In the genomic region with DNA sequence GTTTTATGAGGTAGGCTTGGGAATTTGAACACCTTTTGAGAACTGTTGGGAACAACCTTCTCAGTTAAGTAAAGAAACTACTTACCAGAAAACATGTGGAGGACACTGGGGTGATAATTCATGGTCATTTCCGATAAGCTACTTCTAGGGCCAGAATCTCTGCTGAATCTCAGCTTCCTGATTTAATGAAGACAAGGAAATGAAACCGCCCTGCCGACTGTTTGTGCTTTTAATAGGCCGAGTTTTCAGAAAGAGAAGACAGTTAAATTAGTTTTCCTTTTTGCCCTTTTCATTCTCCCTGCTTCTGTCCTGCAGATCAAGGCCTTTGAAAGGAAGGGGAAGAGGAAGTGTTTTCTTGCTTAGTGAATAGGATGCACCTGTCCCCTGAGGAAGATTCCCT, we compare ENCODE assay signal across 20 cellular contexts.
DNase-seq lines count a peak whose midpoint lies in the region; ATAC-seq and TF ChIP-seq lines count a peak whose summit lies in the region.
"Had no signal": no experiment of that assay in that cellular context is flagged by ENCODE, and none has a peak within 500 bp of the region (broad histone marks: within the 10 kb centered on the region; RNA-seq: fewer than 3 reads in every experiment).

No MANE protein-coding gene starts in this region.

- no peaks in the 10 kb centered on the region for H3K9me3 ChIP-seq in OCI-LY7 (ENCODE audit: low read length)
- no peaks in the 10 kb centered on the region for H3K9me3 ChIP-seq in left lung
- H3K9me3 ChIP-seq in upper lobe of left lung = no peaks in the 10 kb centered on the region
- H3K9me3 ChIP-seq in colonic mucosa = no peaks in the 10 kb centered on the region
- H3K9me3 ChIP-seq: SK-N-SH had no signal

- no peak overlapping the region for H3K9ac ChIP-seq in colonic mucosa (ENCODE audit: low read depth in 2 of 2, low read length in 2 of 2)
- H3K9ac ChIP-seq: SK-N-SH had no signal

- no TSS peak for BruUV-seq in OCI-LY7 (replicated peaks; lab: Mats Ljungman, UMichigan)

- no peak overlapping the region for H3K4me3 Mint-ChIP-seq in activated naive CD8-positive, alpha-beta T cell treated with anti-CD3 and anti-CD28 coated beads for 36 hours
- no peak overlapping the region for H3K4me3 Mint-ChIP-seq in activated naive CD8-positive, alpha-beta T cell treated with anti-CD3 and anti-CD28 coated beads, Interleukin-2, amount 50 U/mL, for 24 hours
- H3K4me3 Mint-ChIP-seq: activated CD8-positive, alpha-beta T cell treated with anti-CD3 and anti-CD28 coated beads for 36 hours; activated T-cell treated with anti-CD3 and anti-CD28 coated beads, Interleukin-2, amount 50 U/mL, for 72 hours had no signal

- H3K27me3 ChIP-seq in left lung (no peaks in the 10 kb centered on the region), upper lobe of left lung (no peaks in the 10 kb centered on the region), colonic mucosa (no peaks in the 10 kb centered on the region)

- no peak for TF ChIP-seq POLR2A in upper lobe of left lung (IDR thresholded peaks at IDR 0.05)

- no peak for ATAC-seq in activated naive CD8-positive, alpha-beta T cell treated with anti-CD3 and anti-CD28 coated beads, Interleukin-2, amount 50 U/mL, for 24 hours
- ATAC-seq in left lung = no peak
- peak in 1 of 2 donors; percentile 44 for ATAC-seq in upper lobe of left lung (ENCODE audit: low FRiP score in 2 of 2)
- no peak for ATAC-seq in HG02938 (IDR thresholded peaks at IDR 0.05; ENCODE audit: unreplicated experiment)
- ATAC-seq: activated CD8-positive, alpha-beta T cell treated with anti-CD3 and anti-CD28 coated beads for 36 hours; activated T-cell treated with anti-CD3 and anti-CD28 coated beads, Interleukin-2, amount 50 U/mL, for 72 hours; K562 had no signal

- POLR2A ChIA-PET in OCI-LY7 (lab: Charles Lee) = interaction anchor here (1.3 kb wide), 1 partner anchor 18 kb away, joined by 4 read pairs; no protein-coding TSS in a partner anchor

- H4K20me1 ChIP-seq in OCI-LY7 (ENCODE audit: insufficient read depth, low read length) = no peaks in the 10 kb centered on the region

- 51% methylated on average over 4 of the region's 4 CpGs for WGBS in upper lobe of left lung, 2 donors

- H3K36me3 Mint-ChIP-seq in activated naive CD8-positive, alpha-beta T cell treated with anti-CD3 and anti-CD28 coated beads for 36 hours = no peaks in the 10 kb centered on the region
- H3K36me3 Mint-ChIP-seq in activated naive CD8-positive, alpha-beta T cell treated with anti-CD3 and anti-CD28 coated beads, Interleukin-2, amount 50 U/mL, for 24 hours (ENCODE audit: low read depth) = no peaks in the 10 kb centered on the region

- peak overlapping the region; percentile 49 for H3K4me2 ChIP-seq in OCI-LY7 (ENCODE audit: low read length)
- H3K4me2 ChIP-seq: SK-N-SH had no signal

- peak overlapping the region; percentile 2 for H3K27ac Mint-ChIP-seq in activated naive CD8-positive, alpha-beta T cell treated with anti-CD3 and anti-CD28 coated beads for 36 hours
- H3K27ac Mint-ChIP-seq in activated naive CD8-positive, alpha-beta T cell treated with anti-CD3 and anti-CD28 coated beads, Interleukin-2, amount 50 U/mL, for 24 hours = no peak overlapping the region
- H3K27ac Mint-ChIP-seq: activated CD8-positive, alpha-beta T cell treated with anti-CD3 and anti-CD28 coated beads for 36 hours; activated T-cell treated with anti-CD3 and anti-CD28 coated beads, Interleukin-2, amount 50 U/mL, for 72 hours had no signal

- no peaks in the 10 kb centered on the region for H3K27me3 Mint-ChIP-seq in activated naive CD8-positive, alpha-beta T cell treated with anti-CD3 and anti-CD28 coated beads for 36 hours
- no peaks in the 10 kb centered on the region for H3K27me3 Mint-ChIP-seq in activated naive CD8-positive, alpha-beta T cell treated with anti-CD3 and anti-CD28 coated beads, Interleukin-2, amount 50 U/mL, for 24 hours
- H3K27me3 Mint-ChIP-seq: activated CD8-positive, alpha-beta T cell treated with anti-CD3 and anti-CD28 coated beads for 36 hours had no signal

- H3K4me1 ChIP-seq in OCI-LY7 (ENCODE audit: insufficient read depth, low read length, poor library complexity, severe bottlenecking) = peaks cover 11% of the 10 kb centered on the region
- H3K4me1 ChIP-seq in left lung = peaks cover 9 to 49% of the 10 kb centered on the region in 2 donors
- H3K4me1 ChIP-seq in upper lobe of left lung = peaks cover 24 to 50% (median 39%) of the 10 kb centered on the region in 4 donors
- H3K4me1 ChIP-seq in colonic mucosa = no peaks in the 10 kb centered on the region

- TF ChIP-seq CTCF in OCI-LY7 (conservative IDR thresholded peaks at IDR 0.05; ENCODE audit: low read length) (no peak), left lung (IDR thresholded peaks at IDR 0.05) (no peak), upper lobe of left lung (IDR thresholded peaks at IDR 0.05) (no peak), colonic mucosa (IDR thresholded peaks at IDR 0.05) (no peak)

- H3K27ac ChIP-seq in OCI-LY7 (ENCODE audit: low read depth, low read length, poor library complexity, severe bottlenecking) (no peak overlapping the region), left lung (peak overlapping the region; percentile 48 to 67), upper lobe of left lung (peak overlapping the region; percentile 55 to 73 (median 62)), colonic mucosa (no peak overlapping the region)

- no peaks in the 10 kb centered on the region for H3K9me2 ChIP-seq in OCI-LY7 (ENCODE audit: insufficient read depth, low read length)
- H3K9me2 ChIP-seq: SK-N-SH had no signal

- H3K9me3 Mint-ChIP-seq in activated naive CD8-positive, alpha-beta T cell treated with anti-CD3 and anti-CD28 coated beads for 36 hours = no peaks in the 10 kb centered on the region
- H3K9me3 Mint-ChIP-seq in activated naive CD8-positive, alpha-beta T cell treated with anti-CD3 and anti-CD28 coated beads, Interleukin-2, amount 50 U/mL, for 24 hours = no peaks in the 10 kb centered on the region
- H3K9me3 Mint-ChIP-seq: activated CD8-positive, alpha-beta T cell treated with anti-CD3 and anti-CD28 coated beads for 36 hours; activated T-cell treated with anti-CD3 and anti-CD28 coated beads, Interleukin-2, amount 50 U/mL, for 72 hours had no signal

- H3K4me1 Mint-ChIP-seq in activated naive CD8-positive, alpha-beta T cell treated with anti-CD3 and anti-CD28 coated beads for 36 hours = peaks cover 27% of the 10 kb centered on the region
- peaks cover 23% of the 10 kb centered on the region for H3K4me1 Mint-ChIP-seq in activated naive CD8-positive, alpha-beta T cell treated with anti-CD3 and anti-CD28 coated beads, Interleukin-2, amount 50 U/mL, for 24 hours

- intact Hi-C loops in OCI-LY7 (cut with micrococcal nuclease; ENCODE audit: unreplicated experiment) = no loop called here
- intact Hi-C loops in left lung (cut with DNase I) = no loop called here
- intact Hi-C loops in colonic mucosa (cut with DNase I) = no loop called here

- no peak for DNase-seq in activated naive CD8-positive, alpha-beta T cell treated with anti-CD3 and anti-CD28 coated beads for 36 hours
- no peak for DNase-seq in activated naive CD8-positive, alpha-beta T cell treated with anti-CD3 and anti-CD28 coated beads, Interleukin-2, amount 50 U/mL, for 24 hours
- DNase-seq in OCI-LY7 (ENCODE audit: low spot score) (peak; percentile 14), left lung (no peak), upper lobe of left lung (no peak), DMS79 treated with DMSO at 0.1 percent for 48 hours (lab: John Stamatoyannopoulos, UW) (no peak), colonic mucosa (no peak)
- DNase-seq: activated CD8-positive, alpha-beta T cell treated with anti-CD3 and anti-CD28 coated beads for 36 hours; activated T-cell treated with anti-CD3 and anti-CD28 coated beads, Interleukin-2, amount 50 U/mL, for 72 hours; amniotic stem cell; cerebellar nuclear complex; NCI-H146; NCI-H446; occipital lobe; OCI-M1; SK-N-SH; stimulated activated naive CD4-positive, alpha-beta T cell treated with Interleukin-2 at 50 U/mL for 16 hours had no signal

- peak in 1 of 4 donors; percentile 34 for TF ChIP-seq EP300 in upper lobe of left lung (IDR thresholded peaks at IDR 0.05)

- H3K36me3 ChIP-seq in OCI-LY7 (ENCODE audit: insufficient read depth, low read length) (no peaks in the 10 kb centered on the region), left lung (no peaks in the 10 kb centered on the region), upper lobe of left lung (no peaks in the 10 kb centered on the region), colonic mucosa (no peaks in the 10 kb centered on the region)

- no peaks in the 10 kb centered on the region for H3K79me2 ChIP-seq in OCI-LY7 (ENCODE audit: insufficient read depth, low read depth, low read length)

- no peak overlapping the region for H2AFZ ChIP-seq in OCI-LY7 (ENCODE audit: low read length)

- H3K4me3 ChIP-seq in OCI-LY7 (ENCODE audit: low read depth, low read length, poor library complexity, severe bottlenecking) = no peak overlapping the region
- H3K4me3 ChIP-seq in left lung = no peak overlapping the region
- no peak overlapping the region for H3K4me3 ChIP-seq in upper lobe of left lung
- H3K4me3 ChIP-seq in colonic mucosa = no peak overlapping the region
- H3K4me3 ChIP-seq: K562, skin epidermis had no signal

- CTCF ChIA-PET in OCI-LY7 (lab: Charles Lee; ENCODE audit: unreplicated experiment) = no interaction called here

Comparison
In these comparisons a context has a peak if more than half of its experiments do, and no peak if none do; other contexts are left out.
1. H3K27ac ChIP-seq: peak in left lung (2 of 2) and upper lobe of left lung (4 of 4); none in OCI-LY7 (single experiment) and colonic mucosa (single experiment).